Comparison of ENCODE assay signal across 8 cellular contexts in the genomic region with DNA sequence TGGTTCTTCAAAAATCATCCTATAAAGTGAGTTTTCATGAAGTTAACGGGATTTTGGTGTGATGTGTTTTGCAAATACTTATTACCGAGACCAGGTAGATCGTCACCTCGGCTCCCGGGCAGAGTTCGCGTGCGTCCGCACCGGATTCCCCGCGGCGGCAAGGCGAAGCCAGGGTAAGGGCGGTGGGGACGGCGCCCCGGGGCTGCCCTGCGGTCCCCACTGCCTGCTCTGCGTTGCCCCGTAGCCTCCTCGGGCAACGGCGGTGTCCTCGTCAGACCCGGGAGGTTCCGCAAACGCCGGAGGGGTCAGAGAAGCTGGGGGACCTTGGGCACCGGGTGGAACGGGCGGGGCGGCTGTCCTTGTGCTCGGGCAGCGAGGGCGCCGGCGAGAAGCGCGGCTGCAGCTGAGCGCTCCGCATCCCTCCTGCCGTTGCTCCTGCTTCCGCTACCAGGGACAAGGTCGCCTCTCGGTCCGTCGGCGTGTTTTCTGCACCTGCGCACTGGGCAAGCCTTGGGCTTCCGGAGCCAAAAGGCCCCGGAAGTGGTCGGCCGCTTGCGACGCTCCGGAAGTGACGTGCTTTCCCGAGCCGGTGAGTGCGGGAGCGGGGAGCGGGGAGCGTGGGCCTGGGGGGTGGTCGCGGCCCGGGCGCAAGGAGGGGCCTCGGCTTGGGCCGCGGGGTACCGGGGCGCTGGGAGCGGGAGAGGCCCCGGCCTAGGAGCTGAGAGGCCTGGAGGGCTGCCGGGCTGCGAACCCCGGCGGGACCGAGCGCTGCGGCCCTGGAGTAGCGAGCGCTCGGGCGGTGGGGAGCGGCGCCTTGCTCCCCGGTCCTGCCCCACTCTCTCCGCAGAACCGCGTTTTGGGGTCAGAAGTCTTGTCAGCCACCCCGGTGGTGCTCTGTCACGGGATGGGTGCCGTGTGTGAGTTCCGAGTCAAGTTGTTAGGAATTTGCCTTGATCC. TPM values are rescaled to one million over a fixed set of nuclear protein-coding genes. Genes with fewer than 3 reads are reported as not detected.
DNase-seq lines count a peak whose midpoint lies in the region; ATAC-seq, FAIRE-seq and TF ChIP-seq lines count a peak whose summit lies in the region.

A gene with protein sequence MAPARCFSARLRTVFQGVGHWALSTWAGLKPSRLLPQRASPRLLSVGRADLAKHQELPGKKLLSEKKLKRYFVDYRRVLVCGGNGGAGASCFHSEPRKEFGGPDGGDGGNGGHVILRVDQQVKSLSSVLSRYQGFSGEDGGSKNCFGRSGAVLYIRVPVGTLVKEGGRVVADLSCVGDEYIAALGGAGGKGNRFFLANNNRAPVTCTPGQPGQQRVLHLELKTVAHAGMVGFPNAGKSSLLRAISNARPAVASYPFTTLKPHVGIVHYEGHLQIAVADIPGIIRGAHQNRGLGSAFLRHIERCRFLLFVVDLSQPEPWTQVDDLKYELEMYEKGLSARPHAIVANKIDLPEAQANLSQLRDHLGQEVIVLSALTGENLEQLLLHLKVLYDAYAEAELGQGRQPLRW (plus strand): TSS at position 560 of the 957 bp plus-strand sequence. CDS start 10,393 bp downstream, outside the sequence.

- peak within 1 kb of the TSS; percentile 97 for H3K4me2 ChIP-seq in GM23248 (ENCODE audit: unreplicated experiment)
- peak within 1 kb of the TSS; percentile 98 for H3K4me2 ChIP-seq in Karpas-422 (ENCODE audit: low read depth, low read length, poor library complexity, severe bottlenecking)

- peak in 3 of 4 donors; percentile 77 to 93 (median 81) for TF ChIP-seq POLR2A in esophagus squamous epithelium (IDR thresholded peaks at IDR 0.05)

- no peaks in the 10 kb centered on the region for H3K9me2 ChIP-seq in GM23248 (ENCODE audit: insufficient read depth)
- no peaks in the 10 kb centered on the region for H3K9me2 ChIP-seq in Karpas-422 (replicated peaks; ENCODE audit: insufficient read depth, low read length)

- no peaks in the 10 kb centered on the region for H3K27me3 Mint-ChIP-seq in activated T-cell treated with anti-CD3 and anti-CD28 coated beads, Interleukin-2, amount 50 U/mL, for 72 hours (ENCODE audit: low read depth)

- DNase-seq in DMS79 treated with DMSO at 0.1 percent for 48 hours (lab: John Stamatoyannopoulos, UW) (peak; percentile 91), GM23248 (peak; percentile 99), Karpas-422 (peak; percentile 99), RCC 7860 (ENCODE audit: low spot score) (peak; percentile 94), esophagus squamous epithelium (lab: John Stamatoyannopoulos, UW) (peak; percentile 42), myocyte (ENCODE audit: low read depth) (peak; percentile 97)
- DNase-seq in activated T-cell treated with anti-CD3 and anti-CD28 coated beads, Interleukin-2, amount 50 U/mL, for 72 hours = peak; percentile 95 to 97
- DNase-seq in stimulated activated CD8-positive, alpha-beta memory T cell treated with anti-CD3 and anti-CD28 coated beads, Interleukin-7, amount 100 ng/mL, for 4 hours (ENCODE audit: low read depth in 2 of 2) = peak; percentile 88 to 93

- intact Hi-C loops in esophagus squamous epithelium (cut with DNase I) = no loop called here

- H2AFZ ChIP-seq in GM23248 (peak within 1 kb of the TSS; percentile 91), Karpas-422 (ENCODE audit: low read length) (no peak within 1 kb of the TSS)

- H3K9me3 Mint-ChIP-seq in activated T-cell treated with anti-CD3 and anti-CD28 coated beads, Interleukin-2, amount 50 U/mL, for 72 hours = no peaks in the 10 kb centered on the region

- H3K4me3 ChIP-seq in GM23248 (peak within 1 kb of the TSS; percentile 99), Karpas-422 (ENCODE audit: low read length) (peak within 1 kb of the TSS; percentile 82), esophagus squamous epithelium (peak within 1 kb of the TSS; percentile 76 to 100 (median 90))

- peaks cover 39% of the 10 kb centered on the region for H3K4me1 Mint-ChIP-seq in activated T-cell treated with anti-CD3 and anti-CD28 coated beads, Interleukin-2, amount 50 U/mL, for 72 hours (ENCODE audit: low read depth)

- H4K20me1 ChIP-seq in GM23248 (ENCODE audit: insufficient read depth) = no peaks in the 10 kb centered on the region
- H4K20me1 ChIP-seq in Karpas-422 (ENCODE audit: insufficient read depth, low read depth, low read length) = no peaks in the 10 kb centered on the region

- peaks cover 4% of the 10 kb centered on the region; the same call in 1 of the 2 replicates for H3K36me3 ChIP-seq in GM23248 (ENCODE audit: low read depth)
- H3K36me3 ChIP-seq in Karpas-422 (ENCODE audit: insufficient read depth, low read length) = no peaks in the 10 kb centered on the region
- peaks cover 0 to 29% (median 0%) of the 10 kb centered on the region in 3 donors for H3K36me3 ChIP-seq in esophagus squamous epithelium

- H3K4me3 Mint-ChIP-seq in activated T-cell treated with anti-CD3 and anti-CD28 coated beads, Interleukin-2, amount 50 U/mL, for 72 hours = peak within 1 kb of the TSS; percentile 88 to 93

- FAIRE-seq in RCC 7860 (lab: Jason Lieb, UNC) = peak; percentile 20

- no peaks in the 10 kb centered on the region for H3K36me3 Mint-ChIP-seq in activated T-cell treated with anti-CD3 and anti-CD28 coated beads, Interleukin-2, amount 50 U/mL, for 72 hours (ENCODE audit: insufficient read depth in 2 of 2)

- peaks cover 21% of the 10 kb centered on the region for H3F3A ChIP-seq in GM23248 (ENCODE audit: insufficient read depth)

- H3K9me3 ChIP-seq in GM23248 (ENCODE audit: low read depth) (no peaks in the 10 kb centered on the region), Karpas-422 (ENCODE audit: low read length) (no peaks in the 10 kb centered on the region), esophagus squamous epithelium (no peaks in the 10 kb centered on the region)

- H3K9ac ChIP-seq in GM23248 = peak within 1 kb of the TSS; percentile 99
- H3K9ac ChIP-seq in Karpas-422 (ENCODE audit: low read length) = peak within 1 kb of the TSS; percentile 94

- H3K79me2 ChIP-seq in GM23248 (ENCODE audit: insufficient read depth) (peaks cover 58% of the 10 kb centered on the region), Karpas-422 (ENCODE audit: low read length) (peaks cover 52% of the 10 kb centered on the region)

- peak within 1 kb of the TSS; percentile 85 for H3K27ac Mint-ChIP-seq in activated T-cell treated with anti-CD3 and anti-CD28 coated beads, Interleukin-2, amount 50 U/mL, for 72 hours

- 1 to 2% methylated on average over 53 to 78 of the region's 96 CpGs for WGBS in GM23248 (ENCODE audit: low coverage in 1 of 2, low lambda C conversion rate in 2 of 2, missing lambda C conversion rate in 2 of 2), 2 experiments
- WGBS in esophagus squamous epithelium, 2 donors = 0 to 2% methylated on average over 15 to 16 of the region's 96 CpGs

- peak within 1 kb of the TSS; percentile 83 for H3K27ac ChIP-seq in GM23248
- H3K27ac ChIP-seq in Karpas-422 (ENCODE audit: low read length) = peak within 1 kb of the TSS; percentile 73
- H3K27ac ChIP-seq in esophagus squamous epithelium = peak within 1 kb of the TSS; percentile 89 to 98 (median 96)

- peak; percentile 98 for ATAC-seq in activated T-cell treated with anti-CD3 and anti-CD28 coated beads, Interleukin-2, amount 50 U/mL, for 72 hours (replicated peaks in 1 of 2)

- H3K27me3 ChIP-seq in GM23248 (replicated peaks; ENCODE audit: insufficient read depth) (no peaks in the 10 kb centered on the region), Karpas-422 (ENCODE audit: low read length) (no peaks in the 10 kb centered on the region), esophagus squamous epithelium (no peaks in the 10 kb centered on the region)

- in situ Hi-C loops in GM23248 (cut with MboI) = no loop called here

- peak in 4 of 6 experiments; percentile 2 to 30 (median 15) for TF ChIP-seq CTCF in esophagus squamous epithelium (IDR thresholded peaks at IDR 0.05)

- peaks cover 29% of the 10 kb centered on the region for H3K4me1 ChIP-seq in GM23248 (ENCODE audit: insufficient read depth)
- H3K4me1 ChIP-seq in Karpas-422 (ENCODE audit: low read length) = peaks cover 29% of the 10 kb centered on the region
- peaks cover 11 to 50% (median 24%) of the 10 kb centered on the region in 3 donors for H3K4me1 ChIP-seq in esophagus squamous epithelium

RNA-seq across cellular contexts. Expression of the gene that starts here (rescaled TPM):
- 20.2 and 30.5 TPM in 2 replicates for total RNA-seq in GM23248 (2014; rRNA removed; shearing (Covaris generic))
- polyA plus RNA-seq in GM23248 (2016; fragmentation: Nextera tagmentation; extraction: Ambion mirVana) = 17.3 and 17.5 TPM in 2 replicates
- 20.2 and 31.5 TPM in 2 replicates for total RNA-seq in Karpas-422 (2014; rRNA removed; shearing (Covaris generic); ENCODE audit: low replicate concordance)
- total RNA-seq in activated T-cell treated with anti-CD3 and anti-CD28 coated beads, Interleukin-2, amount 50 U/mL, for 72 hours = 10 to 100 TPM; 28.3 to 48.2 TPM
- total RNA-seq in esophagus squamous epithelium (10 to 100 TPM; 17.4 to 25.5 (median 21.7) TPM), myocyte (35.1 and 39.5 TPM in 2 replicates)
- polyA plus RNA-seq in myocyte (2012) = 31.2 TPM

Comparison
In these comparisons a context has a peak if more than half of its experiments do, and no peak if none do; other contexts are left out.
1. Peak in every context shown above with its lines: DNase-seq, ATAC-seq, H3K4me3 ChIP-seq and H3K27ac ChIP-seq.
2. DNase-seq: peak in every context shown above with its lines; median percentile 99 in GM23248; 99 in Karpas-422; 97 in myocyte; 96 in activated T-cell treated with anti-CD3 and anti-CD28 coated beads, Interleukin-2, amount 50 U/mL, for 72 hours; 94 in RCC 7860; 91 in DMS79 treated with DMSO at 0.1 percent for 48 hours; 90 in stimulated activated CD8-positive, alpha-beta memory T cell treated with anti-CD3 and anti-CD28 coated beads, Interleukin-7, amount 100 ng/mL, for 4 hours; 42 in esophagus squamous epithelium.